In the genomic region with DNA sequence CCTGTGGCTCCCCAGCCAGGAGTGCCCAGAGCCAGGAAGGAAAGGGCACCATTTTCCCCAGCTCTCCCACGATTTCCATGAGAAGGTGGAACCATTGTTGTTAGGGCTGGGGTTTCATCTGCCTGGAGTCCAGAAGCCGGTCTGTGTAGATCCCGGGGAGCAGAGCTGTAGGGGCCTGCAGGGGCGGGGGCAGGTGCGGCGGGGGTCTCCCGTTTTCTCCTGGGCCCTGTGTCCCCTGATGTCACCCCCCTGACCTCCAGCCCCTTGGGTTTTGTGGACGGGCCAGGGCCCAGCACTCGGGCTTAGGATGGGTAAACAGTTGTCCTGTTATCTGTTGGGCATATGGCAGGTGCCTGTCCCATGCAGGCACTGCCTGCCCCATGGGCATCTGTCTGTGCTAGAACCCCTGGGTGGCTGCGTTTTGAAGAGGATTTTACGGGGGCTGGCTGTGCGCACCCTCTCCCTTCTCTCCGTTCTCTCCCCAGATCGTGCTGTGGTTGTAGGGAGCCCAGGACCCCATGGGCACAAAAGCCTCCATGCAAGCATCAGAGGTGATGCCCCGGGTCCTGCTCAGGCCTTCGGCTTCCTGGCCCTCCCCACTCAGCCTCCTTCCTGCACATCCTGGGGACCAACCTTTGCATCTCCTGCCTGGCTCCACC, we compare ENCODE assay signal across 19 cellular contexts.
"Had no signal": no experiment of that assay in that cellular context is flagged by ENCODE, and none has a peak within 500 bp of the region (broad histone marks: within the 10 kb centered on the region; RNA-seq: fewer than 3 reads in every experiment).

No MANE protein-coding gene starts in this region.

- H3K27me3 Mint-ChIP-seq: stimulated activated memory B cell treated with anti-CD40 and anti-IgM and Interleukin-4, amounts not matched to agents 10 μg/mL and 1 μg/mL and 100 μg/mL, for 72 hours; stimulated activated naive CD8-positive, alpha-beta T cell treated with anti-CD3 and anti-CD28 coated beads, Interleukin-15, Interleukin-2, amounts not matched to agents 100 ng/mL and 50 ng/mL, for 24 hours had no signal

- H3K4me2 ChIP-seq: hepatocyte had no signal

- H3K36me3 ChIP-seq: colonic mucosa, esophagus squamous epithelium, pancreas, prostate gland, right lobe of liver, tibial nerve had no signal

- H3K36me3 Mint-ChIP-seq: naive thymus-derived CD8-positive, alpha-beta T cell; stimulated activated memory B cell treated with anti-CD40 and anti-IgM and Interleukin-4, amounts not matched to agents 10 μg/mL and 1 μg/mL and 100 μg/mL, for 72 hours had no signal

- H3K27me3 ChIP-seq: colonic mucosa, esophagus squamous epithelium, foreskin keratinocyte, hepatocyte, pancreas, right lobe of liver, testis, tibial nerve had no signal

- H3K4me1 Mint-ChIP-seq: stimulated activated memory B cell treated with anti-CD40 and anti-IgM and Interleukin-4, amounts not matched to agents 10 μg/mL and 1 μg/mL and 100 μg/mL, for 72 hours had no signal

- H3K4me3 Mint-ChIP-seq: naive thymus-derived CD8-positive, alpha-beta T cell; stimulated activated memory B cell treated with anti-CD40 and anti-IgM and Interleukin-4, amounts not matched to agents 10 μg/mL and 1 μg/mL and 100 μg/mL, for 72 hours; stimulated activated naive CD8-positive, alpha-beta T cell treated with anti-CD3 and anti-CD28 coated beads, Interleukin-15, Interleukin-2, amounts not matched to agents 100 ng/mL and 50 ng/mL, for 24 hours had no signal

- ATAC-seq: foreskin keratinocyte; naive thymus-derived CD8-positive, alpha-beta T cell; pancreas; stimulated activated memory B cell treated with anti-CD40 and anti-IgM and Interleukin-4, amounts not matched to agents 10 μg/mL and 1 μg/mL and 100 μg/mL, for 72 hours had no signal

- H3K4me1 ChIP-seq: colonic mucosa, esophagus squamous epithelium, foreskin keratinocyte, pancreas, prostate gland, right lobe of liver, testis, tibial nerve had no signal

- DNase-seq: caudate nucleus; colonic mucosa; dermis blood vessel endothelial cell; esophagus squamous epithelium; foreskin keratinocyte; kidney glomerular epithelial cell; mesenchymal stem cell; pancreas; right lobe of liver; stimulated activated CD4-positive, alpha-beta T cell treated with anti-CD3 and anti-CD28 coated beads, Interleukin-15, amount 100 ng/mL, for 24 hours; stimulated activated CD4-positive, alpha-beta T cell treated with anti-CD3 and anti-CD28 coated beads, Interleukin-1b, Interleukin-23, amount 100 ng/mL, for 48 hours; stimulated activated CD4-positive, alpha-beta T cell treated with anti-CD3 and anti-CD28 coated beads, Interleukin-4, amount 100 ng/mL, for 24 hours; testis had no signal

- H3K9me3 ChIP-seq: colonic mucosa, esophagus squamous epithelium, pancreas, prostate gland, right lobe of liver, testis had no signal

- H3K27ac Mint-ChIP-seq: naive thymus-derived CD8-positive, alpha-beta T cell; stimulated activated memory B cell treated with anti-CD40 and anti-IgM and Interleukin-4, amounts not matched to agents 10 μg/mL and 1 μg/mL and 100 μg/mL, for 72 hours; stimulated activated naive CD8-positive, alpha-beta T cell treated with anti-CD3 and anti-CD28 coated beads, Interleukin-15, Interleukin-2, amounts not matched to agents 100 ng/mL and 50 ng/mL, for 24 hours had no signal

- H3K4me3 ChIP-seq: colonic mucosa, esophagus squamous epithelium, hepatocyte, pancreas, prostate gland, right lobe of liver, testis, tibial nerve had no signal

- H3K79me2 ChIP-seq: hepatocyte had no signal

- H3K27ac ChIP-seq: colonic mucosa, esophagus squamous epithelium, foreskin keratinocyte, hepatocyte, pancreas, prostate gland, right lobe of liver, testis, tibial nerve had no signal

- H2AFZ ChIP-seq: hepatocyte had no signal

- H3K9me3 Mint-ChIP-seq: naive thymus-derived CD8-positive, alpha-beta T cell; stimulated activated memory B cell treated with anti-CD40 and anti-IgM and Interleukin-4, amounts not matched to agents 10 μg/mL and 1 μg/mL and 100 μg/mL, for 72 hours; stimulated activated naive CD8-positive, alpha-beta T cell treated with anti-CD3 and anti-CD28 coated beads, Interleukin-15, Interleukin-2, amounts not matched to agents 100 ng/mL and 50 ng/mL, for 24 hours had no signal
